8 cellular contexts compared by ENCODE assay signal in the genomic region with DNA sequence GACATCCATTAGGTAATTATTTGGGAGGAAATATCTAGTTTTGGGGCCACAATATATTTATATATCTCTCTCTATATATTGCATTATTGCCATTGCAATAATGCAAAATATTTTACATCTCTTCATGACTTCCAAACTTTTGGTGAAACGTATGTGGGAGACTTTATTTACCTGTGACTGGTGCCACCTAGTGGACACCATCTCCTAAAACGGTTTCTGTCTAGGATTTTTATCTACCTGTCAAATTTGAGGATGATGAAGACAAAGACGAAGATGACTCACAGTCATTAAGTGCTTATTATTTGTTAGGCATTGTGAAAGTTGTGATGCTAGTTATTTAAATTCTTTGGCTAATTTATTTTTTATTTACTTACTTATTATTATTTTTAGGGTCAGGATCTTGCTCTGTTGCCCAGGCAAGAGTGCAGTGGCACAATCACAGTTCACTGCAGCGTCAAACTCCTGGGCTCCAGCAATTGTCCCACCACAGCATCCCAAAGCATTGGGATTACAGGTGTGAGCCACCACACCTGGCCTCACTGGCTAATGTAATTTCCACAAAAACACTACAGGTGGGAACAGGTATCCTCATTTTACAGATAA. TPM values are rescaled to one million over a fixed set of nuclear protein-coding genes. Genes with fewer than 3 reads are reported as not detected.
DNase-seq lines count a peak whose midpoint lies in the region; ATAC-seq and TF ChIP-seq lines count a peak whose summit lies in the region.

No MANE protein-coding gene starts in this region.

- WGBS in mesendoderm (ENCODE audit: extremely low coverage, insufficient coverage, low lambda C conversion rate): no CpG with 5 or more reads among the region's 4 CpGs
- 21 to 26% (median 23%) methylated on average over 4 of the region's 4 CpGs for WGBS in stomach, 5 donors

- H3K79me2 ChIP-seq in mesendoderm (ENCODE audit: control insufficient read depth, insufficient read depth, low read length): no peaks in the 10 kb centered on the region

- H3K27ac ChIP-seq in colonic mucosa: no peak overlapping the region
- H3K27ac ChIP-seq in mesendoderm (ENCODE audit: low read depth, low read length): no peak overlapping the region
- no peak overlapping the region for H3K27ac ChIP-seq in stomach

- no peak overlapping the region for H3K4ac ChIP-seq in mesendoderm (ENCODE audit: low read depth, low read length)

- H2BK120ac ChIP-seq in mesendoderm (ENCODE audit: low read depth, low read length): no peak overlapping the region

- no peak overlapping the region for H2BK5ac ChIP-seq in mesendoderm (ENCODE audit: low read length)

- H4K8ac ChIP-seq in mesendoderm (ENCODE audit: low read depth, low read length): no peak overlapping the region

- peaks cover 13% of the 10 kb centered on the region for H3K27me3 Mint-ChIP-seq in activated T-cell treated with anti-CD3 and anti-CD28 coated beads, Interleukin-2, amount 50 U/mL, for 24 hours
- H3K27me3 Mint-ChIP-seq in T-helper 2 cell treated with Interferon-gamma antibody and Interleukin-4, amounts not matched to agents 5 μg/mL and 100 μg/mL, for 36 hours (ENCODE audit: low read depth): peaks cover 22% of the 10 kb centered on the region

- H3K4me3 ChIP-seq in NB4 (ENCODE audit: low read depth, low read length): no peak overlapping the region
- H3K4me3 ChIP-seq in colonic mucosa: no peak overlapping the region
- H3K4me3 ChIP-seq in mesendoderm (ENCODE audit: low read length): no peak overlapping the region
- H3K4me3 ChIP-seq in stomach: no peak overlapping the region

- no peak overlapping the region for H4K5ac ChIP-seq in mesendoderm (ENCODE audit: low read length)

- intact Hi-C loops in colonic mucosa (cut with DNase I) (loop anchor here (2.0 to 10.0 kb wide), 2 partner anchors 262 to 510 kb away; no protein-coding TSS in a partner anchor), stomach (cut with DNase I; ENCODE audit: low total_unique reads) (loop anchor here (5.0 kb wide), 1 partner anchor 263 kb away; no protein-coding TSS in a partner anchor)

- DNase-seq in activated T-cell treated with anti-CD3 and anti-CD28 coated beads for 24 hours (ENCODE audit: low read depth): peak; percentile 37
- no peak for DNase-seq in activated T-cell treated with anti-CD3 and anti-CD28 coated beads, Interleukin-2, amount 50 U/mL, for 24 hours
- DNase-seq in NB4 (ENCODE audit: low read depth): peak; percentile 71
- DNase-seq in T-helper 2 cell treated with Interferon-gamma antibody and Interleukin-4, amounts not matched to agents 5 μg/mL and 100 μg/mL, for 36 hours (ENCODE audit: low spot score): peak; percentile 21
- DNase-seq in colonic mucosa: peak; percentile 51
- peak; percentile 54 for DNase-seq in mesendoderm
- peak; percentile 53 for DNase-seq in stomach

- H3K36me3 Mint-ChIP-seq in activated T-cell treated with anti-CD3 and anti-CD28 coated beads, Interleukin-2, amount 50 U/mL, for 24 hours (ENCODE audit: low read depth): no peaks in the 10 kb centered on the region
- H3K36me3 Mint-ChIP-seq in T-helper 2 cell treated with Interferon-gamma antibody and Interleukin-4, amounts not matched to agents 5 μg/mL and 100 μg/mL, for 36 hours (ENCODE audit: low read depth): no peaks in the 10 kb centered on the region

- no peak overlapping the region for H3K23ac ChIP-seq in mesendoderm (ENCODE audit: low read length)

- H3K27ac Mint-ChIP-seq in activated T-cell treated with anti-CD3 and anti-CD28 coated beads, Interleukin-2, amount 50 U/mL, for 24 hours: no peak overlapping the region
- no peak overlapping the region for H3K27ac Mint-ChIP-seq in T-helper 2 cell treated with Interferon-gamma antibody and Interleukin-4, amounts not matched to agents 5 μg/mL and 100 μg/mL, for 36 hours

- ATAC-seq in HG03457 (IDR thresholded peaks at IDR 0.05; ENCODE audit: unreplicated experiment): no peak

- H3K56ac ChIP-seq in mesendoderm (ENCODE audit: low read length): no peak overlapping the region

- TF ChIP-seq POLR2A in NB4 (IDR thresholded peaks at IDR 0.05; ENCODE audit: extremely low read depth, insufficient read length): no peak
- TF ChIP-seq POLR2A in stomach (IDR thresholded peaks at IDR 0.05): no peak

- H3K4me1 ChIP-seq in colonic mucosa (no peaks in the 10 kb centered on the region), mesendoderm (ENCODE audit: control insufficient read depth, low read depth, low read length) (no peaks in the 10 kb centered on the region), stomach (no peaks in the 10 kb centered on the region)

- H3K4me2 ChIP-seq in mesendoderm (ENCODE audit: low read length): no peak overlapping the region

- H3K9me3 Mint-ChIP-seq in activated T-cell treated with anti-CD3 and anti-CD28 coated beads, Interleukin-2, amount 50 U/mL, for 24 hours: no peaks in the 10 kb centered on the region
- H3K9me3 Mint-ChIP-seq in T-helper 2 cell treated with Interferon-gamma antibody and Interleukin-4, amounts not matched to agents 5 μg/mL and 100 μg/mL, for 36 hours: no peaks in the 10 kb centered on the region

- no peaks in the 10 kb centered on the region for H3K79me1 ChIP-seq in mesendoderm (ENCODE audit: low read length)

- no peaks in the 10 kb centered on the region for H3K27me3 ChIP-seq in colonic mucosa
- no peaks in the 10 kb centered on the region for H3K27me3 ChIP-seq in mesendoderm (ENCODE audit: insufficient read depth, low read length, poor library complexity)
- peaks cover 0 to 5% (median 0%) of the 10 kb centered on the region in 3 donors for H3K27me3 ChIP-seq in stomach

- no peak overlapping the region for H2BK15ac ChIP-seq in mesendoderm (replicated peaks; ENCODE audit: low read depth)

- H3K9ac ChIP-seq in colonic mucosa (ENCODE audit: low read depth in 2 of 2, low read length in 2 of 2): no peak overlapping the region
- no peak overlapping the region for H3K9ac ChIP-seq in mesendoderm (ENCODE audit: low read length)

- H3K9me3 ChIP-seq in colonic mucosa (no peaks in the 10 kb centered on the region), stomach (no peaks in the 10 kb centered on the region)

- no peak for TF ChIP-seq EP300 in stomach (IDR thresholded peaks at IDR 0.05)

- no peaks in the 10 kb centered on the region for H3K4me1 Mint-ChIP-seq in activated T-cell treated with anti-CD3 and anti-CD28 coated beads, Interleukin-2, amount 50 U/mL, for 24 hours (ENCODE audit: low read depth)
- H3K4me1 Mint-ChIP-seq in T-helper 2 cell treated with Interferon-gamma antibody and Interleukin-4, amounts not matched to agents 5 μg/mL and 100 μg/mL, for 36 hours (ENCODE audit: low read depth): peaks cover 2% of the 10 kb centered on the region

- TF ChIP-seq CTCF in NB4 (IDR thresholded peaks at IDR 0.05; ENCODE audit: low read depth, low read length) (peak; percentile 55), colonic mucosa (IDR thresholded peaks at IDR 0.05) (peak; percentile 54), stomach (IDR thresholded peaks at IDR 0.05) (peak in 5 of 7 experiments; percentile 48 to 66 (median 60))

- no peak overlapping the region for H2AK5ac ChIP-seq in mesendoderm (ENCODE audit: low read length)

- H3K36me3 ChIP-seq in colonic mucosa (no peaks in the 10 kb centered on the region), mesendoderm (ENCODE audit: control insufficient read depth, insufficient read depth, low read length) (no peaks in the 10 kb centered on the region), stomach (no peaks in the 10 kb centered on the region)

- H3K4me3 Mint-ChIP-seq in activated T-cell treated with anti-CD3 and anti-CD28 coated beads, Interleukin-2, amount 50 U/mL, for 24 hours: no peak overlapping the region
- H3K4me3 Mint-ChIP-seq in T-helper 2 cell treated with Interferon-gamma antibody and Interleukin-4, amounts not matched to agents 5 μg/mL and 100 μg/mL, for 36 hours: no peak overlapping the region

- H3K18ac ChIP-seq in mesendoderm (ENCODE audit: low read length): no peak overlapping the region

RNA-seq across cellular contexts. Expression of gene CBLL1, which starts 18.7 kb away (rescaled TPM):
- 10 to 100 TPM; 21.5 to 23.2 TPM for total RNA-seq in colonic mucosa
- polyA plus RNA-seq in mesendoderm (2013, experiment 1 of 2): 36.4 TPM
- 38.2 TPM for polyA plus RNA-seq in mesendoderm (2013, experiment 2 of 2)
- total RNA-seq in stomach: 10 to 100 TPM in 4 of 5 donors, 1 to 10 TPM in 1; 5.2 to 29.4 (median 23.7) TPM
- 10 to 100 TPM in 1 of 3 donors, 1 to 10 TPM in 2; 4.8 to 10.2 (median 5.7) TPM for polyA plus RNA-seq in stomach
